ENCODE assay signal across 6 cellular contexts in genomic region chr1:156750191-156750931, GRCh38. TPM values are rescaled to one million over a fixed set of nuclear protein-coding genes. Genes with fewer than 3 reads are reported as not detected.
A peak's percentile ranks its signal among the peaks of the same experiment; 100 is the strongest.
DNase-seq lines count a peak whose midpoint lies in the region; ATAC-seq and TF ChIP-seq lines count a peak whose summit lies in the region.

No MANE protein-coding gene starts in this region.

- no peaks in the 10 kb centered on the region for H3K9me3 ChIP-seq in mesodermal cell (ENCODE audit: control insufficient read depth, low read length)

- H3K4me3 Mint-ChIP-seq in activated naive CD8-positive, alpha-beta T cell treated with anti-CD3 and anti-CD28 coated beads for 36 hours, result peak overlapping the region; percentile 99

- H3K27me3 Mint-ChIP-seq in activated naive CD8-positive, alpha-beta T cell treated with anti-CD3 and anti-CD28 coated beads for 36 hours, result no peaks in the 10 kb centered on the region

- no peak for TF ChIP-seq CTCF in 22Rv1 (IDR thresholded peaks at IDR 0.05)

- peaks cover 40% of the 10 kb centered on the region for H3K36me3 Mint-ChIP-seq in activated naive CD8-positive, alpha-beta T cell treated with anti-CD3 and anti-CD28 coated beads for 36 hours

- H3K27ac ChIP-seq in 22Rv1, result peak overlapping the region; percentile 97
- H3K27ac ChIP-seq in mesodermal cell (ENCODE audit: low read depth, low read length, severe bottlenecking), result peak overlapping the region; percentile 88

- DNase-seq in Kasumi-1 (lab: John Stamatoyannopoulos, UW), result peak; percentile 34 to 43
- DNase-seq in activated naive CD8-positive, alpha-beta T cell treated with anti-CD3 and anti-CD28 coated beads for 36 hours, result peak; percentile 39

- peaks cover 22% of the 10 kb centered on the region for H3K36me3 ChIP-seq in mesodermal cell (ENCODE audit: control insufficient read depth, insufficient read depth, low read length)

- H3K4me1 Mint-ChIP-seq in activated naive CD8-positive, alpha-beta T cell treated with anti-CD3 and anti-CD28 coated beads for 36 hours, result peaks cover 51% of the 10 kb centered on the region

- no peaks in the 10 kb centered on the region for H3K9me3 Mint-ChIP-seq in activated naive CD8-positive, alpha-beta T cell treated with anti-CD3 and anti-CD28 coated beads for 36 hours

- peaks cover 38% of the 10 kb centered on the region for H3K4me1 ChIP-seq in mesodermal cell (ENCODE audit: control insufficient read depth, insufficient read depth, low read length, poor library complexity, severe bottlenecking)

- H3K4me3 ChIP-seq in mesodermal cell (ENCODE audit: extremely low read depth, insufficient read depth, low read length, poor library complexity, severe bottlenecking), result peak overlapping the region; percentile 95

- H3K27ac Mint-ChIP-seq in activated naive CD8-positive, alpha-beta T cell treated with anti-CD3 and anti-CD28 coated beads for 36 hours, result peak overlapping the region; percentile 99

- ATAC-seq in HG03432 (IDR thresholded peaks at IDR 0.05; ENCODE audit: unreplicated experiment), result no peak
- no peak for ATAC-seq in GM18517 (IDR thresholded peaks at IDR 0.05; ENCODE audit: unreplicated experiment)

- 5 to 7% methylated on average over 5 to 8 of the region's 16 CpGs for WGBS in mesodermal cell (ENCODE audit: insufficient coverage in 2 of 2), 2 experiments

RNA-seq across cellular contexts. Expression of gene HDGF, which starts 1.1 kb away (rescaled TPM):
- 100 to 1,000 TPM; 271 to 274 TPM for total RNA-seq in activated naive CD8-positive, alpha-beta T cell treated with anti-CD3 and anti-CD28 coated beads for 36 hours
- 265 TPM for polyA plus RNA-seq in mesodermal cell (2013, experiment 1 of 2)
- 248 TPM for polyA plus RNA-seq in mesodermal cell (2013, experiment 2 of 2)

RNA-seq across cellular contexts. Expression of gene MRPL24, which starts 9.5 kb away (rescaled TPM):
- total RNA-seq in activated naive CD8-positive, alpha-beta T cell treated with anti-CD3 and anti-CD28 coated beads for 36 hours, result 10 to 100 TPM; 85.1 to 94.6 TPM
- 42.2 TPM for polyA plus RNA-seq in mesodermal cell (2013, experiment 1 of 2)
- polyA plus RNA-seq in mesodermal cell (2013, experiment 2 of 2), result 38.4 TPM

RNA-seq across cellular contexts. Expression of gene PRCC, which starts 17.0 kb away (rescaled TPM):
- total RNA-seq in activated naive CD8-positive, alpha-beta T cell treated with anti-CD3 and anti-CD28 coated beads for 36 hours, result 10 to 100 TPM; 91.8 to 96.0 TPM
- polyA plus RNA-seq in mesodermal cell (2013, experiment 1 of 2), result 88.8 TPM
- 79.1 TPM for polyA plus RNA-seq in mesodermal cell (2013, experiment 2 of 2)

RNA-seq across cellular contexts. Expression of gene ISG20L2, which starts 21.8 kb away (rescaled TPM):
- total RNA-seq in activated naive CD8-positive, alpha-beta T cell treated with anti-CD3 and anti-CD28 coated beads for 36 hours, result 10 to 100 TPM; 74.9 to 77.4 TPM
- polyA plus RNA-seq in mesodermal cell (2013, experiment 1 of 2), result 31.7 TPM
- polyA plus RNA-seq in mesodermal cell (2013, experiment 2 of 2), result 24.1 TPM

RNA-seq across cellular contexts. Expression of gene METTL25B, which starts 22.1 kb away (rescaled TPM):
- total RNA-seq in activated naive CD8-positive, alpha-beta T cell treated with anti-CD3 and anti-CD28 coated beads for 36 hours, result 10 to 100 TPM; 24.4 to 24.9 TPM
- 31.7 TPM for polyA plus RNA-seq in mesodermal cell (2013, experiment 1 of 2)
- 24.9 TPM for polyA plus RNA-seq in mesodermal cell (2013, experiment 2 of 2)
